9 cellular contexts compared by ENCODE assay signal in the genomic region with DNA sequence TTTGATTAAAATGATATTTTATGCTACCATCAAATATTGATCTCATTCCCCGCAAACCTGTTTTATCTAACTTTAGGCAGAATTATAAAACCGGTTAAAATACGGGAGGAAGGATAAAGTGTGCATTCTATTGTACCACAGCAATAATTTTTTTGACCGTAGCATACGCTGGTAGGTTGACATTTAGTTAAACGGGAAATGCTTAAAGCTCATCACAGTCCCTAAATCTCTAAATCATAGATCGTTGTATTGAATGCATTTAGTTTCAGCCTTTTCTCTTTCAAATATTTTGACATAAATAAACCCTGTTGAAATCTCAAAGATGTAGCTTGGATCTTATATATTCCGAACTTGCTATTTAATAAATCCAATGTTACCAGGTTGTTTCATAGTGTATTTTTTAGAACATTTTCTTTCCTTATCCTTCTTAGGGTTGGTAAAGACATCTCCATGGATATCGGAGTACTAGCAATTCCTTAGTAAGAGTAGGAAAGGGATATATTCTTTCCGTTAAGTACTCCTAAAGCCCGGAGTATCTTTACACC. TPM values are rescaled to one million over a fixed set of nuclear protein-coding genes. Genes with fewer than 3 reads are reported as not detected.
DNase-seq lines count a peak whose midpoint lies in the region; ATAC-seq and TF ChIP-seq lines count a peak whose summit lies in the region.
"Had no signal": no experiment of that assay in that cellular context is flagged by ENCODE, and none has a peak within 500 bp of the region (broad histone marks: within the 10 kb centered on the region; RNA-seq: fewer than 3 reads in every experiment).

No MANE protein-coding gene starts in this region.

- H3K9me3 ChIP-seq in DND-41 (ENCODE audit: insufficient read depth, low read length, severe bottlenecking): peaks cover 2% of the 10 kb centered on the region
- H3K9me3 ChIP-seq in OCI-LY3 (ENCODE audit: insufficient read depth, low read length): no peaks in the 10 kb centered on the region

- DNase-seq in DND-41 (no peak), dorsolateral prefrontal cortex (no peak), pons (ENCODE audit: low spot score) (peak; percentile 25), brain microvascular endothelial cell (no peak), NCI-H1092 (lab: John Stamatoyannopoulos, UW) (no peak), NCI-H1930 (lab: John Stamatoyannopoulos, UW) (no peak)
- DNase-seq: SHP77 had no signal

- no peak for TF ChIP-seq CTCF in DND-41 (IDR thresholded peaks at IDR 0.05; ENCODE audit: borderline replicate concordance, extremely low read depth, low read length, poor library complexity, severe bottlenecking)
- no peak for TF ChIP-seq CTCF in OCI-LY3 (IDR thresholded peaks at IDR 0.05; ENCODE audit: low read depth, low read length)
- no peak for TF ChIP-seq CTCF in dorsolateral prefrontal cortex (IDR thresholded peaks at IDR 0.05 in 54 of 56, conservative IDR thresholded peaks at IDR 0.05 in 2 of 56; ENCODE audit: low read depth in 1 of 56, partially characterized antibody in 56 of 56)
- TF ChIP-seq CTCF in brain microvascular endothelial cell (IDR thresholded peaks at IDR 0.05; ENCODE audit: low read depth, low read length, missing control alignments): no peak

- H3K79me2 ChIP-seq in DND-41 (ENCODE audit: insufficient read depth, low read length) (peaks cover 63% of the 10 kb centered on the region), OCI-LY3 (ENCODE audit: low read length) (no peaks in the 10 kb centered on the region)

- in situ Hi-C loops in brain microvascular endothelial cell (cut with HindIII; ENCODE audit: low pct_ligation_motif_present, low sequenced_read_pairs): no loop called here

- ATAC-seq in DND-41 (ENCODE audit: insufficient read depth, low read depth): peak; percentile 36; the same call in 2 of the 3 replicates
- ATAC-seq in HG02981 (IDR thresholded peaks at IDR 0.05; ENCODE audit: unreplicated experiment): no peak

- peak overlapping the region; percentile 67 for H3K9ac ChIP-seq in DND-41 (ENCODE audit: low read depth, low read length)
- H3K9ac ChIP-seq in OCI-LY3 (ENCODE audit: low read length): no peak overlapping the region

- H3K27me3 ChIP-seq in DND-41 (ENCODE audit: insufficient read depth, low read length, poor library complexity) (no peaks in the 10 kb centered on the region), OCI-LY3 (ENCODE audit: low read depth, low read length) (no peaks in the 10 kb centered on the region), dorsolateral prefrontal cortex (no peaks in the 10 kb centered on the region), brain microvascular endothelial cell (replicated peaks) (no peaks in the 10 kb centered on the region)

- peaks cover 37% of the 10 kb centered on the region for H3K4me1 ChIP-seq in DND-41 (ENCODE audit: insufficient read depth, low read length)
- H3K4me1 ChIP-seq in OCI-LY3 (ENCODE audit: low read length): peaks cover 25% of the 10 kb centered on the region

- H3K36me3 ChIP-seq in DND-41 (ENCODE audit: insufficient read depth, low read length) (no peaks in the 10 kb centered on the region), OCI-LY3 (replicated peaks; ENCODE audit: low read depth, low read length) (no peaks in the 10 kb centered on the region), brain microvascular endothelial cell (replicated peaks) (no peaks in the 10 kb centered on the region)

- peak overlapping the region; percentile 69 for H3K4me2 ChIP-seq in DND-41 (ENCODE audit: insufficient read depth, low read length)
- H3K4me2 ChIP-seq in OCI-LY3 (ENCODE audit: low read length): peak overlapping the region; percentile 94

- peak overlapping the region; percentile 47 to 57 for H3K4me3 ChIP-seq in DND-41 (ENCODE audit: low read depth in 1 of 2, low read length in 2 of 2)
- H3K4me3 ChIP-seq in OCI-LY3 (ENCODE audit: low read length): peak overlapping the region; percentile 77
- H3K4me3 ChIP-seq in dorsolateral prefrontal cortex: peak overlapping the region; percentile 12 to 70 (median 52)
- H3K4me3 ChIP-seq in brain microvascular endothelial cell (ENCODE audit: low read depth, low read length): no peak overlapping the region

- H4K20me1 ChIP-seq in DND-41 (ENCODE audit: insufficient read depth, low read length) (no peaks in the 10 kb centered on the region), OCI-LY3 (ENCODE audit: insufficient read depth, low read length) (no peaks in the 10 kb centered on the region)

- intact Hi-C loops in dorsolateral prefrontal cortex (cut with DNase I): no loop called here

- H3K27ac ChIP-seq in DND-41 (ENCODE audit: low read length) (peak overlapping the region; percentile 98), OCI-LY3 (ENCODE audit: low read length) (no peak overlapping the region), dorsolateral prefrontal cortex (peak overlapping the region in 53 of 59 donors; percentile 4 to 88 (median 66)), brain microvascular endothelial cell (no peak overlapping the region)

- H2AFZ ChIP-seq in DND-41 (ENCODE audit: low read depth, low read length): peak overlapping the region; percentile 78
- peak overlapping the region; percentile 99; the same call in 1 of the 2 replicates for H2AFZ ChIP-seq in OCI-LY3 (ENCODE audit: low read depth, low read length)

RNA-seq across cellular contexts. Expression of gene CLEC2B, which starts 0.8 kb away (rescaled TPM):
- 10 to 100 TPM in 5 of 120 experiments, 1 to 10 TPM in 114, under 1 TPM in 1; 0.60 to 13.2 (median 3.9) TPM for total RNA-seq in dorsolateral prefrontal cortex

RNA-seq across cellular contexts. Expression of gene KLRF2, which starts 12.9 kb away (rescaled TPM):
- not detected for total RNA-seq in dorsolateral prefrontal cortex

RNA-seq across cellular contexts. Expression of gene KLRF1, which starts 41.1 kb away (rescaled TPM):
- 1 to 10 TPM in 4 of 120 experiments, under 1 TPM in 13, not detected in 103; 0.36 to 1.8 (median 0.78) TPM for total RNA-seq in dorsolateral prefrontal cortex

Comparison
In these comparisons a context has a peak if more than half of its experiments do, and no peak if none do; other contexts are left out.
1. H3K27ac ChIP-seq: peak in DND-41 (single experiment) and dorsolateral prefrontal cortex (53 of 59); none in OCI-LY3 (single experiment) and brain microvascular endothelial cell (single experiment).